2 cellular contexts compared by ENCODE assay signal in the genomic region with DNA sequence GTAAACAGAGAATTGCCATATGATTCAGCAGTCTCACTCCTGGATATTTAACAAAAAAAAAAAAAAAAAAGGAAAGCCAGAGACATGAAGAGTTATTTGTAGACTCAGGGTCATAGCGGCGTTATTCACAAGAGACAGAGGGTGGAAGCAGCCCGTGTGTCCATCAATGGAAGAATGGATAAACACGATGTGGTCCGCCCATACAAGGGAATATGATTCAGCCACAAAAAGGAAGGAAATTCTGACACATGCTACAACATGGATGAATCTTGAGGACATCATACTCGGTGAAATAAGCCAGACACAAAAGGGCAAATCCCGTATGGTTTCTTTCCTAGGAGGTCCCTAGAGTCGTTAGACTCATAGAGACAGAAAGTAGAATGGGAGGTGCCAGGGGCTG.
TF ChIP-seq lines count a peak whose summit lies in the region.

No MANE protein-coding gene starts in this region.

TF ChIP-seq in K562, 482 proteins besides CTCF, POLR2A, EP300 and RAD21:
- no peak for TF ChIP-seq MCM7 (IDR thresholded peaks at IDR 0.05)
- no peak for TF ChIP-seq ZNF121 (CRISPR knock-in tag; conservative IDR thresholded peaks at IDR 0.05)
- TF ChIP-seq ZNF347 (CRISPR knock-in tag; IDR thresholded peaks at IDR 0.05; ENCODE audit: low read depth), result no peak
- TF ChIP-seq RBFOX2 (IDR thresholded peaks at IDR 0.05; ENCODE audit: low read depth, low read length), result no peak
- no peak for TF ChIP-seq ZNF780A (CRISPR knock-in tag; IDR thresholded peaks at IDR 0.05)
- TF ChIP-seq ZNF830 (CRISPR knock-in tag; IDR thresholded peaks at IDR 0.05), result no peak
- TF ChIP-seq, protein P1, sequence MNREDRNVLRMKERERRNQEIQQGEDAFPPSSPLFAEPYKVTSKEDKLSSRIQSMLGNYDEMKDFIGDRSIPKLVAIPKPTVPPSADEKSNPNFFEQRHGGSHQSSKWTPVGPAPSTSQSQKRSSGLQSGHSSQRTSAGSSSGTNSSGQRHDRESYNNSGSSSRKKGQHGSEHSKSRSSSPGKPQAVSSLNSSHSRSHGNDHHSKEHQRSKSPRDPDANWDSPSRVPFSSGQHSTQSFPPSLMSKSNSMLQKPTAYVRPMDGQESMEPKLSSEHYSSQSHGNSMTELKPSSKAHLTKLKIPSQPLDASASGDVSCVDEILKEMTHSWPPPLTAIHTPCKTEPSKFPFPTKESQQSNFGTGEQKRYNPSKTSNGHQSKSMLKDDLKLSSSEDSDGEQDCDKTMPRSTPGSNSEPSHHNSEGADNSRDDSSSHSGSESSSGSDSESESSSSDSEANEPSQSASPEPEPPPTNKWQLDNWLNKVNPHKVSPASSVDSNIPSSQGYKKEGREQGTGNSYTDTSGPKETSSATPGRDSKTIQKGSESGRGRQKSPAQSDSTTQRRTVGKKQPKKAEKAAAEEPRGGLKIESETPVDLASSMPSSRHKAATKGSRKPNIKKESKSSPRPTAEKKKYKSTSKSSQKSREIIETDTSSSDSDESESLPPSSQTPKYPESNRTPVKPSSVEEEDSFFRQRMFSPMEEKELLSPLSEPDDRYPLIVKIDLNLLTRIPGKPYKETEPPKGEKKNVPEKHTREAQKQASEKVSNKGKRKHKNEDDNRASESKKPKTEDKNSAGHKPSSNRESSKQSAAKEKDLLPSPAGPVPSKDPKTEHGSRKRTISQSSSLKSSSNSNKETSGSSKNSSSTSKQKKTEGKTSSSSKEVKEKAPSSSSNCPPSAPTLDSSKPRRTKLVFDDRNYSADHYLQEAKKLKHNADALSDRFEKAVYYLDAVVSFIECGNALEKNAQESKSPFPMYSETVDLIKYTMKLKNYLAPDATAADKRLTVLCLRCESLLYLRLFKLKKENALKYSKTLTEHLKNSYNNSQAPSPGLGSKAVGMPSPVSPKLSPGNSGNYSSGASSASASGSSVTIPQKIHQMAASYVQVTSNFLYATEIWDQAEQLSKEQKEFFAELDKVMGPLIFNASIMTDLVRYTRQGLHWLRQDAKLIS (CRISPR knock-in tag; IDR thresholded peaks at IDR 0.05), result no peak
- TF ChIP-seq SNRNP70 (optimal IDR thresholded peaks at IDR 0.05; ENCODE audit: low read depth, low read length), result no peak
- no peak for TF ChIP-seq ZBTB1 (CRISPR knock-in tag; IDR thresholded peaks at IDR 0.05; ENCODE audit: borderline replicate concordance, low read depth)
- TF ChIP-seq NFIX (CRISPR knock-in tag; IDR thresholded peaks at IDR 0.05; ENCODE audit: low read depth), result no peak
- no peak for TF ChIP-seq NR2C1 (IDR thresholded peaks at IDR 0.05)
- TF ChIP-seq NR2C1 (tag; IDR thresholded peaks at IDR 0.05), result no peak
- TF ChIP-seq EHMT2 (IDR thresholded peaks at IDR 0.05), result no peak
- TF ChIP-seq EP400 (IDR thresholded peaks at IDR 0.05), result no peak
- no peak for TF ChIP-seq BCOR (IDR thresholded peaks at IDR 0.05)
- no peak for TF ChIP-seq KDM2B (CRISPR knock-in tag; IDR thresholded peaks at IDR 0.05)
- TF ChIP-seq POLR2B (IDR thresholded peaks at IDR 0.05; ENCODE audit: low read depth, partially characterized antibody), result no peak
- TF ChIP-seq RBM39 (optimal IDR thresholded peaks at IDR 0.05; ENCODE audit: low read depth, low read length), result no peak
- no peak for TF ChIP-seq MEF2D (tag; conservative IDR thresholded peaks at IDR 0.05; ENCODE audit: low read depth)

TF ChIP-seq in endothelial cell of umbilical vein, 7 proteins besides CTCF, POLR2A, EP300 and RAD21:
- TF ChIP-seq MYC (IDR thresholded peaks at IDR 0.05; ENCODE audit: low read depth, low read length) (no peak), JUN (IDR thresholded peaks at IDR 0.05; ENCODE audit: borderline replicate concordance, insufficient read depth, insufficient read length, low read depth) (no peak), EZH2 (IDR thresholded peaks at IDR 0.05; ENCODE audit: borderline replicate concordance, low read depth, low read length, severe bottlenecking) (no peak), FOS (IDR thresholded peaks at IDR 0.05; ENCODE audit: borderline replicate concordance, insufficient read depth, low read length) (no peak), POLR2AphosphoS5 (IDR thresholded peaks at IDR 0.05; ENCODE audit: insufficient read depth, low read depth, low read length) (no peak), GATA2 (IDR thresholded peaks at IDR 0.05; ENCODE audit: insufficient read depth, insufficient read length, low read depth, low read length) (no peak)
- TF ChIP-seq, protein P2, sequence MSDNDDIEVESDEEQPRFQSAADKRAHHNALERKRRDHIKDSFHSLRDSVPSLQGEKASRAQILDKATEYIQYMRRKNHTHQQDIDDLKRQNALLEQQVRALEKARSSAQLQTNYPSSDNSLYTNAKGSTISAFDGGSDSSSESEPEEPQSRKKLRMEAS (IDR thresholded peaks at IDR 0.05; ENCODE audit: insufficient read depth, insufficient read length), result no peak
